In the genomic region with DNA sequence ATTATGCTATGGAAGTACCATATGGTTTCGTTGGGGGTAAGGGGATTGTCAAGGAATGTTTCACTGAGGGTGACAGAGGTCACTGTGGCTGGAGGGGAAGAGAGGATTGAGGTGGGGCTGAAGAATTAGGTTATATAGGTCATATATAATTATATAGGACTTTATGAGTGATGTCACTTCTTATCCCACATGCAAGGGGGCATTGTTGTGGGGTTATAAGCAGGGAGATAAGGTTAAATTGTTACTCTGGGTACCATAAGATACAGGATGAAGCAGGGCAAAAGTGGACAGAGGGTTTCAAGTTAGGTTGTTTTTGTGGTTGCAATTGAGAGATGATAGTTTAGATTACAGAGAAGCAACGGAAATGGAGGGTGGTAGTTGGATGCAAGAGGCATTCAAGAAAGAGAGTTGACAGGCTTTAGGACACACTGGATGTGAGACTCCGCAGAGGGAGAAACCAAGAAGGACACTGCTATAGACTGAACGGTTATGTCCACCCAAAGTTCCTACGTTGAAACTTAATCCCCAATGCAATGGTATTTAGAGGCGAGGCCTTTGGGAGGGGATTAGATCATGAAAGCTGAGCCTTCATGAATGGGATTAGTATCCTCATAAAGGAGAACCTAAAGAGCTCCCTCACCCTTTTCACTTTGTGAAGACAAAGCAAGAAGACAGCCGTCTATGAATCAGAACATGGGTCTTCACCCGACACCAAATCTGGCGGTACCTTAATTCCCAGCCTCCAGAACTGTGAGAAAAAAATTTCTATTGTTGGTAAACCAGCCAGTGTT, we compare ENCODE assay signal across 26 cellular contexts. TPM values are rescaled to one million over a fixed set of nuclear protein-coding genes. Genes with fewer than 3 reads are reported as not detected.
A peak's percentile ranks its signal among the peaks of the same experiment; 100 is the strongest.
DNase-seq lines count a peak whose midpoint lies in the region; ATAC-seq, FAIRE-seq and TF ChIP-seq lines count a peak whose summit lies in the region.
"Had no signal": no experiment of that assay in that cellular context is flagged by ENCODE, and none has a peak within 500 bp of the region (broad histone marks: within the 10 kb centered on the region; RNA-seq: fewer than 3 reads in every experiment).

No MANE protein-coding gene starts in this region.

- H3K9me3 ChIP-seq in HCT116 (ENCODE audit: control insufficient read depth in 1 of 2, insufficient read depth in 1 of 2, low read depth in 1 of 2, low read length in 2 of 2) (no peaks in the 10 kb centered on the region), OCI-LY7 (ENCODE audit: low read length) (no peaks in the 10 kb centered on the region)
- H3K9me3 ChIP-seq: neutrophil had no signal

- H3K4me2 ChIP-seq in HCT116 (ENCODE audit: low read length) = no peak overlapping the region
- no peak overlapping the region for H3K4me2 ChIP-seq in OCI-LY7 (ENCODE audit: low read length)

- H4K20me1 ChIP-seq in HCT116 (ENCODE audit: insufficient read depth) (no peaks in the 10 kb centered on the region), OCI-LY7 (ENCODE audit: insufficient read depth, low read length) (no peaks in the 10 kb centered on the region)

- H3K4me1 ChIP-seq in HCT116 (ENCODE audit: control insufficient read depth in 1 of 2, insufficient read depth in 2 of 2, low read length in 2 of 2) = no peaks in the 10 kb centered on the region
- H3K4me1 ChIP-seq in OCI-LY7 (ENCODE audit: insufficient read depth, low read length, poor library complexity, severe bottlenecking) = no peaks in the 10 kb centered on the region

- TF ChIP-seq CTCF in C4-2B (conservative IDR thresholded peaks at IDR 0.05) = peak; percentile 31
- TF ChIP-seq CTCF in HCT116 (IDR thresholded peaks at IDR 0.05 in 2 of 3, conservative IDR thresholded peaks at IDR 0.05 in 1 of 3; ENCODE audit: borderline replicate concordance in 1 of 3, insufficient read depth in 1 of 3, low read depth in 2 of 3, low read length in 2 of 3) = peak; percentile 8 to 38 (median 18); a peak in 2 of 6 replicates
- peak; percentile 61 for TF ChIP-seq CTCF in OCI-LY7 (conservative IDR thresholded peaks at IDR 0.05; ENCODE audit: low read length)
- TF ChIP-seq CTCF in fibroblast of villous mesenchyme (IDR thresholded peaks at IDR 0.05; ENCODE audit: insufficient read depth, low read depth, low read length) = peak; percentile 8

- DNase-seq in HCT116 (ENCODE audit: low read depth, low spot score) (no peak), OCI-LY7 (ENCODE audit: low spot score) (no peak), fibroblast of villous mesenchyme (ENCODE audit: low read depth) (no peak), T1000 (lab: John Stamatoyannopoulos, UW) (no peak), H54 (ENCODE audit: insufficient read length, low spot score) (no peak)
- no peak for DNase-seq in stimulated activated CD4-positive, alpha-beta T cell treated with anti-CD3 and anti-CD28 coated beads, Interleukin-4, amount 100 ng/mL, for 24 hours
- DNase-seq: activated CD8-positive, alpha-beta T cell treated with anti-CD3 and anti-CD28 coated beads for 36 hours; activated naive CD4-positive, alpha-beta T cell treated with anti-CD3 and anti-CD28 coated beads for 36 hours; activated T-cell treated with anti-CD3 and anti-CD28 coated beads, Interleukin-2, amount 50 U/mL, for 1 hour; cerebellar nuclear complex; effector memory CD4-positive, alpha-beta T cell; HCEC 1CT; head of caudate nucleus; MV-4-11; NCI-H2081 treated with DMSO at 0.1 percent for 48 hours; stimulated activated CD4-positive, alpha-beta T cell treated with anti-CD3 and anti-CD28 coated beads, Interleukin-12 subunit alpha, Interleukin-12 subunit beta, amount 100 ng/mL, for 4 hours; T-helper 1 cell; WERI-Rb-1 had no signal

- H2AFZ ChIP-seq in HCT116 (ENCODE audit: low read depth, low read length, poor library complexity, severe bottlenecking) = no peak overlapping the region
- no peak overlapping the region for H2AFZ ChIP-seq in OCI-LY7 (ENCODE audit: low read length)

- H3K27ac ChIP-seq in C4-2B = no peak overlapping the region
- no peak overlapping the region for H3K27ac ChIP-seq in HCT116 (ENCODE audit: low read depth, low read length)
- no peak overlapping the region for H3K27ac ChIP-seq in OCI-LY7 (ENCODE audit: low read depth, low read length, poor library complexity, severe bottlenecking)
- H3K27ac ChIP-seq: neutrophil, WERI-Rb-1 had no signal

- no peak overlapping the region for H3K4me3 ChIP-seq in HCT116 (replicated peaks in 1 of 2; ENCODE audit: low read depth in 1 of 2, low read length in 2 of 2)
- H3K4me3 ChIP-seq in OCI-LY7 (ENCODE audit: low read depth, low read length, poor library complexity, severe bottlenecking) = no peak overlapping the region
- no peak overlapping the region for H3K4me3 ChIP-seq in fibroblast of villous mesenchyme (ENCODE audit: low read depth, low read length)

- intact Hi-C loops in HCT116 (cut with micrococcal nuclease) (no loop called here), OCI-LY7 (cut with micrococcal nuclease; ENCODE audit: unreplicated experiment) (no loop called here)

- no peak for TF ChIP-seq POLR2A in HCT116 (IDR thresholded peaks at IDR 0.05; ENCODE audit: borderline replicate concordance, extremely low read depth, insufficient read depth, insufficient read length)
- TF ChIP-seq POLR2A in H54 (IDR thresholded peaks at IDR 0.05; ENCODE audit: low read depth, low read length) = no peak

- peak; percentile 22; the same call in 1 of the 2 replicates for TF ChIP-seq RAD21 in HCT116 (IDR thresholded peaks at IDR 0.05; ENCODE audit: low read depth)

- ATAC-seq in HCT116 (no peak), GM18861 (IDR thresholded peaks at IDR 0.05; ENCODE audit: unreplicated experiment) (no peak)
- ATAC-seq: activated CD8-positive, alpha-beta T cell treated with anti-CD3 and anti-CD28 coated beads for 36 hours; Right ventricle myocardium inferior had no signal

- H3K36me3 ChIP-seq in HCT116 (ENCODE audit: control insufficient read depth in 1 of 2, insufficient read depth in 2 of 2, low read length in 2 of 2) (no peaks in the 10 kb centered on the region), OCI-LY7 (ENCODE audit: insufficient read depth, low read length) (no peaks in the 10 kb centered on the region)
- H3K36me3 ChIP-seq: neutrophil, WERI-Rb-1 had no signal

- BruUV-seq in HCT116 (replicated peaks; lab: Mats Ljungman, UMichigan) = no TSS peak
- BruUV-seq in OCI-LY7 (replicated peaks; lab: Mats Ljungman, UMichigan) = no TSS peak

- CTCF ChIA-PET in HCT116 (lab: Charles Lee) = no interaction called here
- CTCF ChIA-PET in OCI-LY7 (lab: Charles Lee; ENCODE audit: unreplicated experiment) = no interaction called here

- H3K27me3 ChIP-seq in HCT116 (ENCODE audit: insufficient read depth, low read length) = no peaks in the 10 kb centered on the region

- H3K9ac ChIP-seq in HCT116 (ENCODE audit: low read length) = no peak overlapping the region

- RAD21 ChIA-PET in HCT116 (lab: Charles Lee; ENCODE audit: low non-redundant PET in 1 of 2, low total read pairs in 2 of 2, uncharacterized antibody in 2 of 2, unreplicated experiment in 2 of 2) = no interaction called here

- H3K9me2 ChIP-seq in HCT116 (ENCODE audit: insufficient read depth) (no peaks in the 10 kb centered on the region), OCI-LY7 (ENCODE audit: insufficient read depth, low read length) (no peaks in the 10 kb centered on the region)

- POLR2A ChIA-PET in HCT116 (lab: Charles Lee) = no interaction called here
- POLR2A ChIA-PET in OCI-LY7 (lab: Charles Lee) = no interaction called here

- H3K79me2 ChIP-seq in HCT116 (ENCODE audit: insufficient read depth, low read length) = no peaks in the 10 kb centered on the region
- H3K79me2 ChIP-seq in OCI-LY7 (ENCODE audit: insufficient read depth, low read depth, low read length) = no peaks in the 10 kb centered on the region

- FAIRE-seq in H54 (lab: Jason Lieb, UNC) = no peak
- FAIRE-seq: GM19239 had no signal

TF ChIP-seq in HCT116, 20 proteins besides CTCF, POLR2A, EP300 and RAD21:
- TF ChIP-seq EZH2 (IDR thresholded peaks at IDR 0.05) = no peak
- TF ChIP-seq, protein P1, sequence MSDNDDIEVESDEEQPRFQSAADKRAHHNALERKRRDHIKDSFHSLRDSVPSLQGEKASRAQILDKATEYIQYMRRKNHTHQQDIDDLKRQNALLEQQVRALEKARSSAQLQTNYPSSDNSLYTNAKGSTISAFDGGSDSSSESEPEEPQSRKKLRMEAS (IDR thresholded peaks at IDR 0.05) = no peak
- no peak for TF ChIP-seq SRF (IDR thresholded peaks at IDR 0.05; ENCODE audit: low read depth)
- TF ChIP-seq, protein P2, sequence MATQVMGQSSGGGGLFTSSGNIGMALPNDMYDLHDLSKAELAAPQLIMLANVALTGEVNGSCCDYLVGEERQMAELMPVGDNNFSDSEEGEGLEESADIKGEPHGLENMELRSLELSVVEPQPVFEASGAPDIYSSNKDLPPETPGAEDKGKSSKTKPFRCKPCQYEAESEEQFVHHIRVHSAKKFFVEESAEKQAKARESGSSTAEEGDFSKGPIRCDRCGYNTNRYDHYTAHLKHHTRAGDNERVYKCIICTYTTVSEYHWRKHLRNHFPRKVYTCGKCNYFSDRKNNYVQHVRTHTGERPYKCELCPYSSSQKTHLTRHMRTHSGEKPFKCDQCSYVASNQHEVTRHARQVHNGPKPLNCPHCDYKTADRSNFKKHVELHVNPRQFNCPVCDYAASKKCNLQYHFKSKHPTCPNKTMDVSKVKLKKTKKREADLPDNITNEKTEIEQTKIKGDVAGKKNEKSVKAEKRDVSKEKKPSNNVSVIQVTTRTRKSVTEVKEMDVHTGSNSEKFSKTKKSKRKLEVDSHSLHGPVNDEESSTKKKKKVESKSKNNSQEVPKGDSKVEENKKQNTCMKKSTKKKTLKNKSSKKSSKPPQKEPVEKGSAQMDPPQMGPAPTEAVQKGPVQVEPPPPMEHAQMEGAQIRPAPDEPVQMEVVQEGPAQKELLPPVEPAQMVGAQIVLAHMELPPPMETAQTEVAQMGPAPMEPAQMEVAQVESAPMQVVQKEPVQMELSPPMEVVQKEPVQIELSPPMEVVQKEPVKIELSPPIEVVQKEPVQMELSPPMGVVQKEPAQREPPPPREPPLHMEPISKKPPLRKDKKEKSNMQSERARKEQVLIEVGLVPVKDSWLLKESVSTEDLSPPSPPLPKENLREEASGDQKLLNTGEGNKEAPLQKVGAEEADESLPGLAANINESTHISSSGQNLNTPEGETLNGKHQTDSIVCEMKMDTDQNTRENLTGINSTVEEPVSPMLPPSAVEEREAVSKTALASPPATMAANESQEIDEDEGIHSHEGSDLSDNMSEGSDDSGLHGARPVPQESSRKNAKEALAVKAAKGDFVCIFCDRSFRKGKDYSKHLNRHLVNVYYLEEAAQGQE (IDR thresholded peaks at IDR 0.05; ENCODE audit: low read depth) = no peak

RNA-seq across cellular contexts. Expression of a gene that starts 7.0 kb away (rescaled TPM):
- 2.9 TPM for total RNA-seq in HCT116 (2021; ENCODE audit: unreplicated experiment)
- 1.2 and 1.3 TPM in 2 replicates for polyA plus RNA-seq in HCT116 (2012)
- total RNA-seq in OCI-LY7 (2014; rRNA removed; shearing (Covaris generic)) = not detected in 2 replicates
- not detected in 2 replicates for total RNA-seq in OCI-LY7 (2022)
- total RNA-seq in fibroblast of villous mesenchyme = 1.3 and 5.2 TPM in 2 replicates
- total RNA-seq: activated CD8-positive, alpha-beta T cell treated with anti-CD3 and anti-CD28 coated beads for 36 hours; activated naive CD4-positive, alpha-beta T cell treated with anti-CD3 and anti-CD28 coated beads for 36 hours; fibroblast of lung; G401; NCI-H460 had no signal
- polyA plus RNA-seq: fibroblast of lung had no signal

Comparison
In these comparisons a context has a peak if more than half of its experiments do, and no peak if none do; other contexts are left out.
1. CTCF ChIP-seq: peak in every context shown above with its lines; median percentile 61 in OCI-LY7; 31 in C4-2B; 18 in HCT116; 8 in fibroblast of villous mesenchyme.